1 cellular context compared by ENCODE assay signal in genomic region chr13:40390290-40391008, GRCh38.
TF ChIP-seq lines count a peak whose summit lies in the region.

No MANE protein-coding gene starts in this region.

TF ChIP-seq in WTC11, 78 proteins besides CTCF, POLR2A, EP300 and RAD21 (continued from another document):
- TF ChIP-seq, protein P1, sequence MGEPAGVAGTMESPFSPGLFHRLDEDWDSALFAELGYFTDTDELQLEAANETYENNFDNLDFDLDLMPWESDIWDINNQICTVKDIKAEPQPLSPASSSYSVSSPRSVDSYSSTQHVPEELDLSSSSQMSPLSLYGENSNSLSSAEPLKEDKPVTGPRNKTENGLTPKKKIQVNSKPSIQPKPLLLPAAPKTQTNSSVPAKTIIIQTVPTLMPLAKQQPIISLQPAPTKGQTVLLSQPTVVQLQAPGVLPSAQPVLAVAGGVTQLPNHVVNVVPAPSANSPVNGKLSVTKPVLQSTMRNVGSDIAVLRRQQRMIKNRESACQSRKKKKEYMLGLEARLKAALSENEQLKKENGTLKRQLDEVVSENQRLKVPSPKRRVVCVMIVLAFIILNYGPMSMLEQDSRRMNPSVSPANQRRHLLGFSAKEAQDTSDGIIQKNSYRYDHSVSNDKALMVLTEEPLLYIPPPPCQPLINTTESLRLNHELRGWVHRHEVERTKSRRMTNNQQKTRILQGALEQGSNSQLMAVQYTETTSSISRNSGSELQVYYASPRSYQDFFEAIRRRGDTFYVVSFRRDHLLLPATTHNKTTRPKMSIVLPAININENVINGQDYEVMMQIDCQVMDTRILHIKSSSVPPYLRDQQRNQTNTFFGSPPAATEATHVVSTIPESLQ (CRISPR knock-in tag; IDR thresholded peaks at IDR 0.05): no peak
- TF ChIP-seq ATF1 (CRISPR knock-in tag; IDR thresholded peaks at IDR 0.05) (no peak), AFF4 (CRISPR knock-in tag; IDR thresholded peaks at IDR 0.05; ENCODE audit: borderline replicate concordance) (no peak), ZNF425 (CRISPR knock-in tag; conservative IDR thresholded peaks at IDR 0.05) (no peak), GRHL2 (CRISPR knock-in tag; IDR thresholded peaks at IDR 0.05; ENCODE audit: insufficient replicate concordance, severe bottlenecking) (no peak), ZNF532 (CRISPR knock-in tag; IDR thresholded peaks at IDR 0.05; ENCODE audit: borderline replicate concordance) (no peak), ZNF317 (CRISPR knock-in tag; IDR thresholded peaks at IDR 0.05; ENCODE audit: borderline replicate concordance, low read depth) (no peak), KAT7 (CRISPR knock-in tag; IDR thresholded peaks at IDR 0.05; ENCODE audit: borderline replicate concordance) (no peak)
- TF ChIP-seq, protein P2, sequence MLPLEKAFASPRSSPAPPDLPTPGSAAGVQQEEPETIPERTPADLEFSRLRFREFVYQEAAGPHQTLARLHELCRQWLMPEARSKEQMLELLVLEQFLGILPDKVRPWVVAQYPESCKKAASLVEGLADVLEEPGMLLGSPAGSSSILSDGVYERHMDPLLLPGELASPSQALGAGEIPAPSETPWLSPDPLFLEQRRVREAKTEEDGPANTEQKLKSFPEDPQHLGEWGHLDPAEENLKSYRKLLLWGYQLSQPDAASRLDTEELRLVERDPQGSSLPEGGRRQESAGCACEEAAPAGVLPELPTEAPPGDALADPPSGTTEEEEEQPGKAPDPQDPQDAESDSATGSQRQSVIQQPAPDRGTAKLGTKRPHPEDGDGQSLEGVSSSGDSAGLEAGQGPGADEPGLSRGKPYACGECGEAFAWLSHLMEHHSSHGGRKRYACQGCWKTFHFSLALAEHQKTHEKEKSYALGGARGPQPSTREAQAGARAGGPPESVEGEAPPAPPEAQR (CRISPR knock-in tag; IDR thresholded peaks at IDR 0.05): no peak
